Comparison of ENCODE assay signal across 31 cellular contexts in the genomic region with DNA sequence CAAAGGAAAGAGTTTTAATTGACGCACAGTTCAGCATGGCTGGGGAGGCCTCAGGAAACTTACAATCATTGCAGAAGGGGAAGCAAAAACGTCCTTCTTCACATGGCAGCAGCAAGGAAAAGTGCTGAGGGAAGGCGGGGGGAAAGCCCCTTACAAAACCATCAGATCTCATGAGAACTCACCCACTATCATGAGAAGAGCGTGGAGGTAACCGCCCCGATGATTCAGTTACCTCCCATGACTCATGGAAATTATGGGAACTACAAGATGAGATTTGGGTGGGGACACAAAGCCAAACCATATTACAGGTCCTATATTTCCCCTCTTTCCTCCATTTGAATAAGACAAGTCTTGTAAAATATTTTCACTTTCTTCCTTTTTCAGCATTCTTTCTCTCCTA. TPM values are rescaled to one million over a fixed set of nuclear protein-coding genes. Genes with fewer than 3 reads are reported as not detected.
"Had no signal": no experiment of that assay in that cellular context is flagged by ENCODE, and none has a peak within 500 bp of the region (broad histone marks: within the 10 kb centered on the region; RNA-seq: fewer than 3 reads in every experiment).

No MANE protein-coding gene starts in this region.

- ATAC-seq: activated naive CD8-positive, alpha-beta T cell treated with anti-CD3 and anti-CD28 coated beads, Interleukin-2, amount 50 U/mL, for 24 hours had no signal

- H3K4me1 Mint-ChIP-seq: activated B cell treated with CpG ODN at 0.5 μM for 24 hours; activated naive CD4-positive, alpha-beta T cell treated with anti-CD3 and anti-CD28 coated beads, Interleukin-2, amount 10 ng/mL, durations not matched to agents 7 days and 5 days; activated naive CD8-positive, alpha-beta T cell treated with anti-CD3 and anti-CD28 coated beads, Interleukin-2, amount 50 U/mL, for 24 hours had no signal

- H3K36me3 Mint-ChIP-seq: activated CD4-positive, alpha-beta memory T cell treated with anti-CD3 and anti-CD28 coated beads for 36 hours; activated naive CD4-positive, alpha-beta T cell treated with anti-CD3 and anti-CD28 coated beads, Interleukin-2, amount 10 ng/mL, durations not matched to agents 7 days and 5 days; activated naive CD8-positive, alpha-beta T cell; brain had no signal

- H3K4me3 Mint-ChIP-seq: activated B cell treated with CpG ODN at 0.5 μM for 24 hours; activated CD4-positive, alpha-beta memory T cell treated with anti-CD3 and anti-CD28 coated beads for 36 hours; activated naive CD4-positive, alpha-beta T cell treated with anti-CD3 and anti-CD28 coated beads, Interleukin-2, amount 10 ng/mL, durations not matched to agents 7 days and 5 days; activated naive CD8-positive, alpha-beta T cell; activated naive CD8-positive, alpha-beta T cell treated with anti-CD3 and anti-CD28 coated beads, Interleukin-2, amount 50 U/mL, for 24 hours; activated T-cell treated with anti-CD3 and anti-CD28 coated beads, Interleukin-2, amount 50 U/mL, for 24 hours; activated T-helper 1 cell treated with anti-CD3 and anti-CD28 coated beads, Interleukin-12 subunit alpha, Interleukin-12 subunit beta, Interleukin-2, Interleukin-4 antibody, amounts not matched to agents 30 ng/mL and 10 ng/mL and 1 ng/mL, durations not matched to agents 14 hours and 24 hours and 36 hours had no signal

- H3K27ac Mint-ChIP-seq: activated B cell treated with CpG ODN at 0.5 μM for 24 hours; activated CD4-positive, alpha-beta memory T cell treated with anti-CD3 and anti-CD28 coated beads for 36 hours; activated naive CD4-positive, alpha-beta T cell treated with anti-CD3 and anti-CD28 coated beads, Interleukin-2, amount 10 ng/mL, durations not matched to agents 7 days and 5 days; activated naive CD8-positive, alpha-beta T cell; activated naive CD8-positive, alpha-beta T cell treated with anti-CD3 and anti-CD28 coated beads, Interleukin-2, amount 50 U/mL, for 24 hours; activated T-cell treated with anti-CD3 and anti-CD28 coated beads, Interleukin-2, amount 50 U/mL, for 24 hours; activated T-helper 1 cell treated with anti-CD3 and anti-CD28 coated beads, Interleukin-12 subunit alpha, Interleukin-12 subunit beta, Interleukin-2, Interleukin-4 antibody, amounts not matched to agents 30 ng/mL and 10 ng/mL and 1 ng/mL, durations not matched to agents 14 hours and 24 hours and 36 hours; brain had no signal

- H3K9me3 Mint-ChIP-seq: activated B cell treated with CpG ODN at 0.5 μM for 24 hours; activated naive CD4-positive, alpha-beta T cell treated with anti-CD3 and anti-CD28 coated beads, Interleukin-2, amount 10 ng/mL, durations not matched to agents 7 days and 5 days; activated T-cell treated with anti-CD3 and anti-CD28 coated beads, Interleukin-2, amount 50 U/mL, for 24 hours; activated T-helper 1 cell treated with anti-CD3 and anti-CD28 coated beads, Interleukin-12 subunit alpha, Interleukin-12 subunit beta, Interleukin-2, Interleukin-4 antibody, amounts not matched to agents 30 ng/mL and 10 ng/mL and 1 ng/mL, durations not matched to agents 14 hours and 24 hours and 36 hours; brain had no signal

- H3K9ac ChIP-seq: KMS-11 had no signal

- H3K4me2 ChIP-seq: KMS-11 had no signal

- H3K27ac ChIP-seq: KMS-11, VCaP had no signal

- DNase-seq: activated B cell treated with CpG ODN at 0.5 μM for 24 hours; activated CD4-positive, alpha-beta memory T cell treated with anti-CD3 and anti-CD28 coated beads for 36 hours; activated CD4-positive, alpha-beta T cell treated with anti-CD3 and anti-CD28 coated beads, Interleukin-2, amount 50 U/mL, for 1 hour; activated CD4-positive, CD25-positive, alpha-beta regulatory T cell treated with anti-CD3 and anti-CD28 coated beads, Interleukin-2, amount 50 U/mL, for 72 hours; activated effector memory CD4-positive, alpha-beta T cell treated with Interleukin-2 at 50 U/mL for 16 hours; activated naive CD4-positive, alpha-beta T cell treated with anti-CD3 and anti-CD28 coated beads, Interleukin-2, amount 10 ng/mL, durations not matched to agents 7 days and 5 days; activated naive CD8-positive, alpha-beta T cell treated with anti-CD3 and anti-CD28 coated beads, Interleukin-2, amount 50 U/mL, for 24 hours; activated T-cell treated with anti-CD3 and anti-CD28 coated beads, Interleukin-2, amount 50 U/mL, for 24 hours; anterior cingulate cortex; central memory CD4-positive, alpha-beta T cell; MM.1S; MV-4-11; NCI-H1092; NCI-H1436 treated with DMSO at 0.1 percent for 48 hours; NCI-H1694 treated with DMSO at 0.1 percent for 48 hours; NCI-H2029; NCI-H2171; NCI-H510A; NCI-H526; NCI-H748 treated with DMSO at 0.1 percent for 48 hours; OCI-M1; Right ventricle myocardium superior; SW 1271; T-helper 1 cell; T-helper 2 cell; T-helper 9 cell had no signal

RNA-seq across cellular contexts. Expression of a gene that starts 7.6 kb away (rescaled TPM):
- total RNA-seq: activated B cell treated with CpG ODN at 0.5 μM for 24 hours had no signal
